8 cellular contexts compared by ENCODE assay signal in genomic region chr1:234970731-234971476, GRCh38.
A peak's percentile ranks its signal among the peaks of the same experiment; 100 is the strongest.
DNase-seq lines count a peak whose midpoint lies in the region; ATAC-seq, FAIRE-seq and TF ChIP-seq lines count a peak whose summit lies in the region.

No MANE protein-coding gene starts in this region.

- H3K27ac ChIP-seq in BLaER1 treated with 17β-estradiol and CSF1 and Interleukin-3, amounts not matched to agents 10 nM and 100 nM, result peak overlapping the region; percentile 55 to 100 (median 79); a peak in 21 of 22 replicates
- H3K27ac ChIP-seq in GM23338 (ENCODE audit: low read depth) (peak overlapping the region; percentile 89), OCI-LY3 (ENCODE audit: low read length) (no peak overlapping the region), keratinocyte (ENCODE audit: control insufficient read depth, insufficient read depth, low read length) (peak overlapping the region; percentile 66), spleen (peak overlapping the region; percentile 59 to 92 (median 73))

- 0 out of 2 replicates have a peak, but pooled peaks cover 2% of the 10 kb centered on the region for H3K9me2 ChIP-seq in GM23338 (ENCODE audit: insufficient read depth)

- FAIRE-seq in bronchial epithelial cell (lab: Jason Lieb, UNC) (no peak), keratinocyte (lab: Jason Lieb, UNC) (no peak)

- no peaks in the 10 kb centered on the region for H3K36me3 Mint-ChIP-seq in GM23338 (ENCODE audit: low read depth)

- peaks cover 0 to 15% (median 0%) of the 10 kb centered on the region in 11 experiments; a peak in 4 of 22 replicates for H3K36me3 ChIP-seq in BLaER1 treated with 17β-estradiol and CSF1 and Interleukin-3, amounts not matched to agents 10 nM and 100 nM
- H3K36me3 ChIP-seq in GM23338 (ENCODE audit: insufficient read depth) (no peaks in the 10 kb centered on the region), OCI-LY3 (replicated peaks; ENCODE audit: low read depth, low read length) (no peaks in the 10 kb centered on the region), bronchial epithelial cell (ENCODE audit: control insufficient read depth, insufficient read depth, low read length) (no peaks in the 10 kb centered on the region), keratinocyte (ENCODE audit: control insufficient read depth in 2 of 2, extremely low read depth in 1 of 2, insufficient read depth in 2 of 2, low read length in 2 of 2) (no peaks in the 10 kb centered on the region), spleen (no peaks in the 10 kb centered on the region)

- H3K79me2 ChIP-seq in GM23338 (replicated peaks; ENCODE audit: insufficient read depth) (no peaks in the 10 kb centered on the region), OCI-LY3 (ENCODE audit: low read length) (no peaks in the 10 kb centered on the region), keratinocyte (ENCODE audit: control insufficient read depth, insufficient read depth, low read length) (no peaks in the 10 kb centered on the region)

- peak overlapping the region; percentile 51 to 73 (median 69); a peak in 21 of 22 replicates for H3K9ac ChIP-seq in BLaER1 treated with 17β-estradiol and CSF1 and Interleukin-3, amounts not matched to agents 10 nM and 100 nM
- H3K9ac ChIP-seq in OCI-LY3 (ENCODE audit: low read length), result 0 out of 2 replicates have a peak overlapping the region, but pooled peaks have one; percentile 42
- H3K9ac ChIP-seq in keratinocyte (ENCODE audit: control insufficient read depth, extremely low read depth, insufficient read depth, low read length), result peak overlapping the region; percentile 52

- intact Hi-C loops in spleen (cut with DNase I; ENCODE audit: low total_unique reads), result no loop called here

- H3K9me3 ChIP-seq in BLaER1 treated with 17β-estradiol and CSF1 and Interleukin-3, amounts not matched to agents 10 nM and 100 nM (replicated peaks in 1 of 11), result peaks cover 0 to 4% (median 0%) of the 10 kb centered on the region in 11 experiments; a peak in 5 of 22 replicates
- no peaks in the 10 kb centered on the region for H3K9me3 ChIP-seq in OCI-LY3 (ENCODE audit: insufficient read depth, low read length)
- H3K9me3 ChIP-seq in keratinocyte (ENCODE audit: control insufficient read depth, low read depth, low read length), result no peaks in the 10 kb centered on the region
- no peaks in the 10 kb centered on the region for H3K9me3 ChIP-seq in spleen

- peaks cover 7% of the 10 kb centered on the region for H3K27me3 Mint-ChIP-seq in GM23338 (ENCODE audit: insufficient read depth, low read depth, poor library complexity)

- H3K4me2 ChIP-seq in BLaER1 treated with 17β-estradiol and CSF1 and Interleukin-3, amounts not matched to agents 10 nM and 100 nM, result peak overlapping the region; percentile 61 to 97 (median 85)
- peak overlapping the region; percentile 70 for H3K4me2 ChIP-seq in GM23338
- peak overlapping the region; percentile 72 for H3K4me2 ChIP-seq in OCI-LY3 (ENCODE audit: low read length)
- peak overlapping the region; percentile 11 for H3K4me2 ChIP-seq in keratinocyte (ENCODE audit: control insufficient read depth, extremely low read depth, insufficient read depth, low read depth, low read length)

- H3K4me1 ChIP-seq in BLaER1 treated with 17β-estradiol and CSF1 and Interleukin-3, amounts not matched to agents 10 nM and 100 nM, result peaks cover 84 to 100% (median 93%) of the 10 kb centered on the region in 10 experiments
- H3K4me1 ChIP-seq in GM23338 (ENCODE audit: insufficient read depth) (peaks cover 19% of the 10 kb centered on the region), OCI-LY3 (ENCODE audit: low read length) (peaks cover 45% of the 10 kb centered on the region), keratinocyte (ENCODE audit: control insufficient read depth, extremely low read depth, insufficient read depth, low read length) (peaks cover 41% of the 10 kb centered on the region), spleen (peaks cover 12 to 72% (median 40%) of the 10 kb centered on the region in 6 donors)

- dilution Hi-C loops in keratinocyte (cut with MboI; ENCODE audit: extremely low pct_ligation_motif_present, low sequenced_read_pairs), result loop anchor here (10.0 kb wide), 1 partner anchor 104 kb away; no protein-coding TSS in a partner anchor

- no peaks in the 10 kb centered on the region for H3K9me1 ChIP-seq in keratinocyte (ENCODE audit: control insufficient read depth, extremely low read depth, insufficient read depth, low read length)

- peak overlapping the region; percentile 87 for H3K27ac Mint-ChIP-seq in GM23338

- H3F3A ChIP-seq in GM23338 (replicated peaks; ENCODE audit: low read depth), result peaks cover 7% of the 10 kb centered on the region; the same call in 1 of the 2 replicates

- ATAC-seq in GM23338 (peak; percentile 77), GM18505 (IDR thresholded peaks at IDR 0.05; ENCODE audit: unreplicated experiment) (no peak)

- H3K27me3 ChIP-seq in BLaER1 treated with 17β-estradiol and CSF1 and Interleukin-3, amounts not matched to agents 10 nM and 100 nM, result no peaks in the 10 kb centered on the region
- H3K27me3 ChIP-seq in GM23338 (ENCODE audit: insufficient read depth) (no peaks in the 10 kb centered on the region), OCI-LY3 (ENCODE audit: low read depth, low read length) (no peaks in the 10 kb centered on the region), bronchial epithelial cell (ENCODE audit: control insufficient read depth, insufficient read depth, low read length) (no peaks in the 10 kb centered on the region), keratinocyte (ENCODE audit: control insufficient read depth, extremely low read depth, insufficient read depth, low read length) (no peaks in the 10 kb centered on the region), spleen (replicated peaks in 1 of 7) (peaks cover 0 to 6% (median 0%) of the 10 kb centered on the region in 7 donors)

- H2AFZ ChIP-seq in GM23338 (no peak overlapping the region), OCI-LY3 (ENCODE audit: low read depth, low read length) (peak overlapping the region; percentile 19; the same call in 1 of the 2 replicates), keratinocyte (ENCODE audit: control insufficient read depth, low read length) (peak overlapping the region; percentile 9)

- TF ChIP-seq CTCF in GM23338 (conservative IDR thresholded peaks at IDR 0.05; ENCODE audit: low read depth in 2 of 2) (no peak), OCI-LY3 (IDR thresholded peaks at IDR 0.05; ENCODE audit: low read depth, low read length) (no peak), bronchial epithelial cell (IDR thresholded peaks at IDR 0.05; ENCODE audit: insufficient read depth, low read length, severe bottlenecking) (no peak), keratinocyte (optimal IDR thresholded peaks at IDR 0.05 in 1 of 3, IDR thresholded peaks at IDR 0.05 in 1 of 3, conservative IDR thresholded peaks at IDR 0.05 in 1 of 3; ENCODE audit: extremely low read depth in 1 of 3, insufficient read depth in 2 of 3, low read length in 3 of 3) (no peak), spleen (IDR thresholded peaks at IDR 0.05 in 8 of 11, conservative IDR thresholded peaks at IDR 0.05 in 3 of 11) (no peak)

- H3K4me3 Mint-ChIP-seq in GM23338, result peak overlapping the region; percentile 52

- TF ChIP-seq POLR2A in spleen (IDR thresholded peaks at IDR 0.05), result no peak
- no peak for TF ChIP-seq POLR2A in GM18505 (IDR thresholded peaks at IDR 0.05; ENCODE audit: borderline replicate concordance, extremely low read depth, insufficient read depth, insufficient read length)

- no peaks in the 10 kb centered on the region for H3K9me3 Mint-ChIP-seq in GM23338

- 50 to 62% (median 51%) methylated on average over 12 of the region's 12 CpGs for WGBS in spleen, 5 donors

- peak overlapping the region in 1 of 10 experiments; percentile 14; a peak in 1 of 20 replicates for H3K4me3 ChIP-seq in BLaER1 treated with 17β-estradiol and CSF1 and Interleukin-3, amounts not matched to agents 10 nM and 100 nM
- peak overlapping the region; percentile 35 for H3K4me3 ChIP-seq in GM23338
- no peak overlapping the region for H3K4me3 ChIP-seq in OCI-LY3 (ENCODE audit: low read length)
- H3K4me3 ChIP-seq in bronchial epithelial cell (ENCODE audit: low read depth, low read length), result no peak overlapping the region
- no peak overlapping the region for H3K4me3 ChIP-seq in keratinocyte (ENCODE audit: control insufficient read depth in 2 of 3, extremely low read depth in 1 of 3, insufficient read depth in 2 of 3, low read depth in 1 of 3, low read length in 3 of 3)
- peak overlapping the region in 1 of 8 donors; percentile 53 for H3K4me3 ChIP-seq in spleen

- H3K4me1 Mint-ChIP-seq in GM23338, result peaks cover 40% of the 10 kb centered on the region

- no peaks in the 10 kb centered on the region for H4K20me1 ChIP-seq in BLaER1 treated with 17β-estradiol and CSF1 and Interleukin-3, amounts not matched to agents 10 nM and 100 nM
- H4K20me1 ChIP-seq in GM23338 (replicated peaks; ENCODE audit: insufficient read depth) (no peaks in the 10 kb centered on the region), OCI-LY3 (ENCODE audit: insufficient read depth, low read length) (no peaks in the 10 kb centered on the region), keratinocyte (ENCODE audit: control insufficient read depth, extremely low read depth, insufficient read depth, low read length) (no peaks in the 10 kb centered on the region)

- DNase-seq in GM23338 (ENCODE audit: low spot score), result peak; percentile 88
- peak; percentile 73 for DNase-seq in bronchial epithelial cell (ENCODE audit: low read depth)
- no peak for DNase-seq in keratinocyte (ENCODE audit: low read depth, low spot score)
- DNase-seq in spleen, result no peak
- no peak for DNase-seq in NCI-H1105 treated with DMSO at 0.1 percent for 48 hours (lab: John Stamatoyannopoulos, UW)

TF ChIP-seq in GM23338, 12 proteins besides CTCF, POLR2A, EP300 and RAD21 (continues in another document):
- TF ChIP-seq EZH2 (IDR thresholded peaks at IDR 0.05; ENCODE audit: low read depth, unreplicated experiment), result no peak
- TF ChIP-seq STAT1 (IDR thresholded peaks at IDR 0.05; ENCODE audit: unreplicated experiment), result no peak
- no peak for TF ChIP-seq EZH2phosphoT487 (IDR thresholded peaks at IDR 0.05; ENCODE audit: unreplicated experiment)
- no peak for TF ChIP-seq CREB1 (CRISPR knock-in tag; IDR thresholded peaks at IDR 0.05; ENCODE audit: low read depth)
- no peak for TF ChIP-seq POLR2AphosphoS5 (IDR thresholded peaks at IDR 0.05; ENCODE audit: low read depth)
- TF ChIP-seq, protein P1, sequence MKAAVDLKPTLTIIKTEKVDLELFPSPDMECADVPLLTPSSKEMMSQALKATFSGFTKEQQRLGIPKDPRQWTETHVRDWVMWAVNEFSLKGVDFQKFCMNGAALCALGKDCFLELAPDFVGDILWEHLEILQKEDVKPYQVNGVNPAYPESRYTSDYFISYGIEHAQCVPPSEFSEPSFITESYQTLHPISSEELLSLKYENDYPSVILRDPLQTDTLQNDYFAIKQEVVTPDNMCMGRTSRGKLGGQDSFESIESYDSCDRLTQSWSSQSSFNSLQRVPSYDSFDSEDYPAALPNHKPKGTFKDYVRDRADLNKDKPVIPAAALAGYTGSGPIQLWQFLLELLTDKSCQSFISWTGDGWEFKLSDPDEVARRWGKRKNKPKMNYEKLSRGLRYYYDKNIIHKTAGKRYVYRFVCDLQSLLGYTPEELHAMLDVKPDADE (IDR thresholded peaks at IDR 0.05), result no peak

Comparison
In these comparisons a context has a peak if more than half of its experiments do, and no peak if none do; other contexts are left out.
1. H3K4me2 ChIP-seq: peak in every context shown above with its lines; median percentile 85 in BLaER1 treated with 17β-estradiol and CSF1 and Interleukin-3, amounts not matched to agents 10 nM and 100 nM; 72 in OCI-LY3; 70 in GM23338; 11 in keratinocyte.
2. DNase-seq: peak in GM23338 (single experiment) and bronchial epithelial cell (single experiment); none in keratinocyte (single experiment), spleen (single experiment) and NCI-H1105 treated with DMSO at 0.1 percent for 48 hours (single experiment).
3. Peak in every context shown above with its lines, with median percentiles within 50 percentile points of each other: H3K9ac ChIP-seq.